Comparison of ENCODE assay signal across 28 cellular contexts in the genomic region with DNA sequence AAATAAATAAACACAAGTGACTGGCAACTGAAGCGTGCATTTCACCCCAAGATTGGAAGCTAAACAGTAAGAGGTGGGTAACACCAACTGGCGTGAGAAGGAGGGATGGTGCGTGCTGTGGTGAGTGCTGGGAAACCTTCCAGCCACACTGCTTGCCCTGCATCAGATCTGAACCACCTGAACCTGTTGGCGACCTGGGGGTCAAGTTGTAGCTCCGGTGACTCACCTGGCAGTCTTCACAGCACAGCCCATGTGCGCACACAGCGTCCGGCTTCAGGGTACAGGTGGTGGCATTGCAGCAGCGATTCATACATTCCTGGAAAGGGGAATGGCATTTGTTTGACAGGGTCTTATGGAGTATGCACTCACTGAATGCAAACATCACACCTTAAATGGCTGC.
"Had no signal": no experiment of that assay in that cellular context is flagged by ENCODE, and none has a peak within 500 bp of the region (broad histone marks: within the 10 kb centered on the region; RNA-seq: fewer than 3 reads in every experiment).

No MANE protein-coding gene starts in this region.

- H3K9me3 ChIP-seq: adrenal gland, esophagus muscularis mucosa, right lobe of liver had no signal

- ATAC-seq: activated CD4-positive, CD25-positive, alpha-beta regulatory T cell treated with anti-CD3 and anti-CD28 coated beads, Interleukin-2, amount 50 U/mL, for 24 hours; heart left ventricle; natural killer cell; right lobe of liver had no signal

- H3K27ac ChIP-seq: adrenal gland, cardiac muscle cell, coronary artery, dorsolateral prefrontal cortex, esophagus muscularis mucosa, heart left ventricle, right lobe of liver, tibial nerve, WERI-Rb-1 had no signal

- H3K36me3 ChIP-seq: adrenal gland, cardiac muscle cell, esophagus muscularis mucosa, heart left ventricle, right lobe of liver, tibial nerve, WERI-Rb-1 had no signal

- FAIRE-seq: endothelial cell of umbilical vein, kidney had no signal

- H3K4me3 ChIP-seq: adrenal gland, cardiac muscle cell, coronary artery, dorsolateral prefrontal cortex, esophagus muscularis mucosa, heart left ventricle, right lobe of liver, tibial nerve had no signal

- H3K27me3 ChIP-seq: adrenal gland, cardiac muscle cell, dorsolateral prefrontal cortex, esophagus muscularis mucosa, foreskin keratinocyte, heart left ventricle, right lobe of liver, tibial nerve had no signal

- H3K4me1 ChIP-seq: right lobe of liver had no signal

- DNase-seq: activated CD4-positive, alpha-beta memory T cell treated with anti-CD3 and anti-CD28 coated beads for 36 hours; activated CD4-positive, alpha-beta T cell treated with anti-CD3 and anti-CD28 coated beads for 48 hours; activated CD8-positive, alpha-beta memory T cell treated with anti-CD3 and anti-CD28 coated beads, Interleukin-2, amount 50 U/mL, for 4 hours; activated effector memory CD4-positive, alpha-beta T cell treated with anti-CD3 and anti-CD28 coated beads, Interleukin-2, amount 50 U/mL, for 16 hours; activated naive CD4-positive, alpha-beta T cell treated with anti-CD3 and anti-CD28 coated beads for 36 hours; activated naive CD8-positive, alpha-beta T cell treated with anti-CD3 and anti-CD28 coated beads for 36 hours; activated T-cell treated with anti-CD3 and anti-CD28 coated beads, Interleukin-2, amount 50 U/mL, for 1 hour; adrenal gland; aorta; cerebellar nuclear complex; dorsolateral prefrontal cortex; heart left ventricle; hypothalamus; immature natural killer cell; kidney; natural killer cell; right lobe of liver; stimulated activated CD4-positive, alpha-beta T cell treated with anti-CD3 and anti-CD28 coated beads, Interleukin-2, amount 100 ng/mL, for 48 hours; stimulated activated naive CD4-positive, alpha-beta T cell treated with Interleukin-2 at 50 U/mL for 16 hours; T1000; WERI-Rb-1 had no signal
